1 cellular context compared by ENCODE assay signal in the genomic region with DNA sequence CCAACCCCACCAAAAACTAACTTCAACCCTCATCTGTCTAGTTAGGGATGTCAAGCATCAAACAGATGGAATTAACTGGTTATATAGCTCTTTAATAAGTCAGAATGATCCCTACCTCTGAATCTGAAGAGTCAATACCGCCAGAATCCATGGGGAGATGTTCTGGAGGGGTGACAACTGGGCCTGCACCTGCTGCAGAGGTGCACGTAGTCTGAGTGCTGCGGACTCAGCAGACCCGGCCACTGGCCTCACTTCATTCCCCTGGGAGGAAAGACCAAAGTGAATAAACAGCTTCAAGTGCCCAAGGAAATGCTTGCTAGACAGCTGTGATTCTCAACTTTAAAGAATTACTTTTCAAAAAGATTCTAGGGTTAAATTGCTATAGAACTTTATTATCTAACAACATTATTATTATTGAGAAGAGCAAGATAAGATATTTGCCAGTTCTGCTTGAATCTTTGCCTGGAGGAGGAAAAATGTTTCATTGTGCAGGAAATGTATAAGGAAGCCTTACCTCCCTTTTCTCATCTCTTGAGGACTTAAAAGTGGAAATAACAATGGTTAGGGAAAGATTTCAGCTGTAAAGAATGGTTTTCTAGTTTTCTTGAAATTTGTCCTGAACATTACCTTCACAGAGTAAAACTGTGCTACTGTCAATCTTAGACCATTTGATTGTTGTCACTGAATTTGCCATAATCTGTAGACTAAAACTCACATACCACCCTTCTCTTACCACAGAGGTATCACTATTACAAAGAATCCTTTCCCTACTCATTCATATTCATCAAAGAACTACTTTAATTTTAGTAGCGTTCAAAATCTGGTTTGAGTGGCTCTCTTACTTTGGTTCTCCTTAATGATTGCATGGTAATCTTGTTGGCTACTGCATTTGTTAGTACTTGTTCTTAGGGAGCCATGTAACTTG.
TF ChIP-seq lines count a peak whose summit lies in the region.

No MANE protein-coding gene starts in this region.

TF ChIP-seq in HepG2, 621 proteins besides CTCF, POLR2A, EP300 and RAD21 (continued from another document):
- TF ChIP-seq, protein P1, sequence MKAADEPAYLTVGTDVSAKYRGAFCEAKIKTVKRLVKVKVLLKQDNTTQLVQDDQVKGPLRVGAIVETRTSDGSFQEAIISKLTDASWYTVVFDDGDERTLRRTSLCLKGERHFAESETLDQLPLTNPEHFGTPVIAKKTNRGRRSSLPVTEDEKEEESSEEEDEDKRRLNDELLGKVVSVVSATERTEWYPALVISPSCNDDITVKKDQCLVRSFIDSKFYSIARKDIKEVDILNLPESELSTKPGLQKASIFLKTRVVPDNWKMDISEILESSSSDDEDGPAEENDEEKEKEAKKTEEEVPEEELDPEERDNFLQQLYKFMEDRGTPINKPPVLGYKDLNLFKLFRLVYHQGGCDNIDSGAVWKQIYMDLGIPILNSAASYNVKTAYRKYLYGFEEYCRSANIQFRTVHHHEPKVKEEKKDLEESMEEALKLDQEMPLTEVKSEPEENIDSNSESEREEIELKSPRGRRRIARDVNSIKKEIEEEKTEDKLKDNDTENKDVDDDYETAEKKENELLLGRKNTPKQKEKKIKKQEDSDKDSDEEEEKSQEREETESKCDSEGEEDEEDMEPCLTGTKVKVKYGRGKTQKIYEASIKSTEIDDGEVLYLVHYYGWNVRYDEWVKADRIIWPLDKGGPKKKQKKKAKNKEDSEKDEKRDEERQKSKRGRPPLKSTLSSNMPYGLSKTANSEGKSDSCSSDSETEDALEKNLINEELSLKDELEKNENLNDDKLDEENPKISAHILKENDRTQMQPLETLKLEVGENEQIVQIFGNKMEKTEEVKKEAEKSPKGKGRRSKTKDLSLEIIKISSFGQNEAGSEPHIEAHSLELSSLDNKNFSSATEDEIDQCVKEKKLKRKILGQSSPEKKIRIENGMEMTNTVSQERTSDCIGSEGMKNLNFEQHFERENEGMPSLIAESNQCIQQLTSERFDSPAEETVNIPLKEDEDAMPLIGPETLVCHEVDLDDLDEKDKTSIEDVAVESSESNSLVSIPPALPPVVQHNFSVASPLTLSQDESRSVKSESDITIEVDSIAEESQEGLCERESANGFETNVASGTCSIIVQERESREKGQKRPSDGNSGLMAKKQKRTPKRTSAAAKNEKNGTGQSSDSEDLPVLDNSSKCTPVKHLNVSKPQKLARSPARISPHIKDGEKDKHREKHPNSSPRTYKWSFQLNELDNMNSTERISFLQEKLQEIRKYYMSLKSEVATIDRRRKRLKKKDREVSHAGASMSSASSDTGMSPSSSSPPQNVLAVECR (CRISPR knock-in tag; IDR thresholded peaks at IDR 0.05; ENCODE audit: borderline replicate concordance): no peak
- 0 out of 2 replicates have a peak, but pooled peaks have one; percentile 41 for TF ChIP-seq POLR2G (IDR thresholded peaks at IDR 0.05; ENCODE audit: low read depth, low read length)
- no peak for TF ChIP-seq FOSL2 (CRISPR knock-in tag; IDR thresholded peaks at IDR 0.05)
- TF ChIP-seq ZNF780A (CRISPR knock-in tag; IDR thresholded peaks at IDR 0.05): no peak
- peak; percentile 79 for TF ChIP-seq AGO2 (optimal IDR thresholded peaks at IDR 0.05; ENCODE audit: low read depth, low read length)
- no peak for TF ChIP-seq ZNF614 (CRISPR knock-in tag; IDR thresholded peaks at IDR 0.05; ENCODE audit: borderline replicate concordance)
- TF ChIP-seq MXD4 (CRISPR knock-in tag; IDR thresholded peaks at IDR 0.05): no peak
- TF ChIP-seq SUZ12 (IDR thresholded peaks at IDR 0.05; ENCODE audit: low read depth, low read length): no peak
- 0 out of 2 replicates have a peak, but pooled peaks have one; percentile 37 for TF ChIP-seq ZC3H4 (CRISPR knock-in tag; IDR thresholded peaks at IDR 0.05; ENCODE audit: borderline replicate concordance)
- TF ChIP-seq RBFOX2 (IDR thresholded peaks at IDR 0.05; ENCODE audit: low read depth, low read length): peak; percentile 96
- no peak for TF ChIP-seq MEF2D (CRISPR knock-in tag; IDR thresholded peaks at IDR 0.05)
- TF ChIP-seq ZNF879 (CRISPR knock-in tag; IDR thresholded peaks at IDR 0.05): no peak
- TF ChIP-seq, protein P2, sequence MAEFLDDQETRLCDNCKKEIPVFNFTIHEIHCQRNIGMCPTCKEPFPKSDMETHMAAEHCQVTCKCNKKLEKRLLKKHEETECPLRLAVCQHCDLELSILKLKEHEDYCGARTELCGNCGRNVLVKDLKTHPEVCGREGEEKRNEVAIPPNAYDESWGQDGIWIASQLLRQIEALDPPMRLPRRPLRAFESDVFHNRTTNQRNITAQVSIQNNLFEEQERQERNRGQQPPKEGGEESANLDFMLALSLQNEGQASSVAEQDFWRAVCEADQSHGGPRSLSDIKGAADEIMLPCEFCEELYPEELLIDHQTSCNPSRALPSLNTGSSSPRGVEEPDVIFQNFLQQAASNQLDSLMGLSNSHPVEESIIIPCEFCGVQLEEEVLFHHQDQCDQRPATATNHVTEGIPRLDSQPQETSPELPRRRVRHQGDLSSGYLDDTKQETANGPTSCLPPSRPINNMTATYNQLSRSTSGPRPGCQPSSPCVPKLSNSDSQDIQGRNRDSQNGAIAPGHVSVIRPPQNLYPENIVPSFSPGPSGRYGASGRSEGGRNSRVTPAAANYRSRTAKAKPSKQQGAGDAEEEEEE (CRISPR knock-in tag; IDR thresholded peaks at IDR 0.05; ENCODE audit: borderline replicate concordance): no peak
- TF ChIP-seq ZNF30 (CRISPR knock-in tag; IDR thresholded peaks at IDR 0.05): no peak
- TF ChIP-seq BORCS8-MEF2B (CRISPR knock-in tag; IDR thresholded peaks at IDR 0.05): no peak
- no peak for TF ChIP-seq ZNF737 (CRISPR knock-in tag; IDR thresholded peaks at IDR 0.05; ENCODE audit: borderline replicate concordance)
- TF ChIP-seq, protein P3, sequence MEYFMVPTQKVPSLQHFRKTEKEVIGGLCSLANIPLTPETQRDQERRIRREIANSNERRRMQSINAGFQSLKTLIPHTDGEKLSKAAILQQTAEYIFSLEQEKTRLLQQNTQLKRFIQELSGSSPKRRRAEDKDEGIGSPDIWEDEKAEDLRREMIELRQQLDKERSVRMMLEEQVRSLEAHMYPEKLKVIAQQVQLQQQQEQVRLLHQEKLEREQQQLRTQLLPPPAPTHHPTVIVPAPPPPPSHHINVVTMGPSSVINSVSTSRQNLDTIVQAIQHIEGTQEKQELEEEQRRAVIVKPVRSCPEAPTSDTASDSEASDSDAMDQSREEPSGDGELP (IDR thresholded peaks at IDR 0.05; ENCODE audit: borderline replicate concordance, low read depth): no peak
- no peak for TF ChIP-seq PITX1 (CRISPR knock-in tag; IDR thresholded peaks at IDR 0.05)
- peak; percentile 92 for TF ChIP-seq SRSF4 (IDR thresholded peaks at IDR 0.05; ENCODE audit: low read depth, low read length, poor library complexity, severe bottlenecking)
- TF ChIP-seq GATAD1 (CRISPR knock-in tag; IDR thresholded peaks at IDR 0.05): no peak
- TF ChIP-seq TBX3 (IDR thresholded peaks at IDR 0.05; ENCODE audit: borderline replicate concordance): no peak
- TF ChIP-seq, protein P4, sequence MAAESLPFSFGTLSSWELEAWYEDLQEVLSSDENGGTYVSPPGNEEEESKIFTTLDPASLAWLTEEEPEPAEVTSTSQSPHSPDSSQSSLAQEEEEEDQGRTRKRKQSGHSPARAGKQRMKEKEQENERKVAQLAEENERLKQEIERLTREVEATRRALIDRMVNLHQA (CRISPR knock-in tag; IDR thresholded peaks at IDR 0.05): no peak
- no peak for TF ChIP-seq ZNF510 (CRISPR knock-in tag; IDR thresholded peaks at IDR 0.05; ENCODE audit: low read depth)
- no peak for TF ChIP-seq ZSCAN21 (CRISPR knock-in tag; IDR thresholded peaks at IDR 0.05; ENCODE audit: borderline replicate concordance)
- TF ChIP-seq, protein P5, sequence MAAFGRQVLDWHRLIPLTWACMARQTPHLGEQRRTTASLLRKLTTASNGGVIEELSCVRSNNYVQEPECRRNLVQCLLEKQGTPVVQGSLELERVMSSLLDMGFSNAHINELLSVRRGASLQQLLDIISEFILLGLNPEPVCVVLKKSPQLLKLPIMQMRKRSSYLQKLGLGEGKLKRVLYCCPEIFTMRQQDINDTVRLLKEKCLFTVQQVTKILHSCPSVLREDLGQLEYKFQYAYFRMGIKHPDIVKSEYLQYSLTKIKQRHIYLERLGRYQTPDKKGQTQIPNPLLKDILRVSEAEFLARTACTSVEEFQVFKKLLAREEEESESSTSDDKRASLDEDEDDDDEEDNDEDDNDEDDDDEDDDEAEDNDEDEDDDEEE (CRISPR knock-in tag; IDR thresholded peaks at IDR 0.05): no peak
- TF ChIP-seq, protein P6, sequence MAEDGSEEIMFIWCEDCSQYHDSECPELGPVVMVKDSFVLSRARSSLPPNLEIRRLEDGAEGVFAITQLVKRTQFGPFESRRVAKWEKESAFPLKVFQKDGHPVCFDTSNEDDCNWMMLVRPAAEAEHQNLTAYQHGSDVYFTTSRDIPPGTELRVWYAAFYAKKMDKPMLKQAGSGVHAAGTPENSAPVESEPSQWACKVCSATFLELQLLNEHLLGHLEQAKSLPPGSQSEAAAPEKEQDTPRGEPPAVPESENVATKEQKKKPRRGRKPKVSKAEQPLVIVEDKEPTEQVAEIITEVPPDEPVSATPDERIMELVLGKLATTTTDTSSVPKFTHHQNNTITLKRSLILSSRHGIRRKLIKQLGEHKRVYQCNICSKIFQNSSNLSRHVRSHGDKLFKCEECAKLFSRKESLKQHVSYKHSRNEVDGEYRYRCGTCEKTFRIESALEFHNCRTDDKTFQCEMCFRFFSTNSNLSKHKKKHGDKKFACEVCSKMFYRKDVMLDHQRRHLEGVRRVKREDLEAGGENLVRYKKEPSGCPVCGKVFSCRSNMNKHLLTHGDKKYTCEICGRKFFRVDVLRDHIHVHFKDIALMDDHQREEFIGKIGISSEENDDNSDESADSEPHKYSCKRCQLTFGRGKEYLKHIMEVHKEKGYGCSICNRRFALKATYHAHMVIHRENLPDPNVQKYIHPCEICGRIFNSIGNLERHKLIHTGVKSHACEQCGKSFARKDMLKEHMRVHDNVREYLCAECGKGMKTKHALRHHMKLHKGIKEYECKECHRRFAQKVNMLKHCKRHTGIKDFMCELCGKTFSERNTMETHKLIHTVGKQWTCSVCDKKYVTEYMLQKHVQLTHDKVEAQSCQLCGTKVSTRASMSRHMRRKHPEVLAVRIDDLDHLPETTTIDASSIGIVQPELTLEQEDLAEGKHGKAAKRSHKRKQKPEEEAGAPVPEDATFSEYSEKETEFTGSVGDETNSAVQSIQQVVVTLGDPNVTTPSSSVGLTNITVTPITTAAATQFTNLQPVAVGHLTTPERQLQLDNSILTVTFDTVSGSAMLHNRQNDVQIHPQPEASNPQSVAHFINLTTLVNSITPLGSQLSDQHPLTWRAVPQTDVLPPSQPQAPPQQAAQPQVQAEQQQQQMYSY (CRISPR knock-in tag; IDR thresholded peaks at IDR 0.05): no peak
- no peak for TF ChIP-seq ZC3H13 (CRISPR knock-in tag; IDR thresholded peaks at IDR 0.05)
- TF ChIP-seq, protein P7, sequence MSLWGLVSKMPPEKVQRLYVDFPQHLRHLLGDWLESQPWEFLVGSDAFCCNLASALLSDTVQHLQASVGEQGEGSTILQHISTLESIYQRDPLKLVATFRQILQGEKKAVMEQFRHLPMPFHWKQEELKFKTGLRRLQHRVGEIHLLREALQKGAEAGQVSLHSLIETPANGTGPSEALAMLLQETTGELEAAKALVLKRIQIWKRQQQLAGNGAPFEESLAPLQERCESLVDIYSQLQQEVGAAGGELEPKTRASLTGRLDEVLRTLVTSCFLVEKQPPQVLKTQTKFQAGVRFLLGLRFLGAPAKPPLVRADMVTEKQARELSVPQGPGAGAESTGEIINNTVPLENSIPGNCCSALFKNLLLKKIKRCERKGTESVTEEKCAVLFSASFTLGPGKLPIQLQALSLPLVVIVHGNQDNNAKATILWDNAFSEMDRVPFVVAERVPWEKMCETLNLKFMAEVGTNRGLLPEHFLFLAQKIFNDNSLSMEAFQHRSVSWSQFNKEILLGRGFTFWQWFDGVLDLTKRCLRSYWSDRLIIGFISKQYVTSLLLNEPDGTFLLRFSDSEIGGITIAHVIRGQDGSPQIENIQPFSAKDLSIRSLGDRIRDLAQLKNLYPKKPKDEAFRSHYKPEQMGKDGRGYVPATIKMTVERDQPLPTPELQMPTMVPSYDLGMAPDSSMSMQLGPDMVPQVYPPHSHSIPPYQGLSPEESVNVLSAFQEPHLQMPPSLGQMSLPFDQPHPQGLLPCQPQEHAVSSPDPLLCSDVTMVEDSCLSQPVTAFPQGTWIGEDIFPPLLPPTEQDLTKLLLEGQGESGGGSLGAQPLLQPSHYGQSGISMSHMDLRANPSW (CRISPR knock-in tag; IDR thresholded peaks at IDR 0.05; ENCODE audit: borderline replicate concordance): no peak
- no peak for TF ChIP-seq THYN1 (CRISPR knock-in tag; IDR thresholded peaks at IDR 0.05; ENCODE audit: borderline replicate concordance, low read depth)
- no peak for TF ChIP-seq SOX13 (IDR thresholded peaks at IDR 0.05)
- 0 out of 4 replicates have a peak, but pooled peaks of 1 of the 2 experiments have one; percentile 17 for TF ChIP-seq SOX13 (CRISPR knock-in tag; conservative IDR thresholded peaks at IDR 0.05 in 1 of 2, IDR thresholded peaks at IDR 0.05 in 1 of 2)
- no peak for TF ChIP-seq ZNF530 (CRISPR knock-in tag; IDR thresholded peaks at IDR 0.05; ENCODE audit: low read depth)
- TF ChIP-seq ZNF296 (CRISPR knock-in tag; conservative IDR thresholded peaks at IDR 0.05): no peak
- peak; percentile 78 for TF ChIP-seq RBM22 (optimal IDR thresholded peaks at IDR 0.05; ENCODE audit: low read length)
- no peak for TF ChIP-seq KMT2B (CRISPR knock-in tag; IDR thresholded peaks at IDR 0.05)
- no peak for TF ChIP-seq PHF8 (CRISPR knock-in tag; IDR thresholded peaks at IDR 0.05)
- TF ChIP-seq, protein P8, sequence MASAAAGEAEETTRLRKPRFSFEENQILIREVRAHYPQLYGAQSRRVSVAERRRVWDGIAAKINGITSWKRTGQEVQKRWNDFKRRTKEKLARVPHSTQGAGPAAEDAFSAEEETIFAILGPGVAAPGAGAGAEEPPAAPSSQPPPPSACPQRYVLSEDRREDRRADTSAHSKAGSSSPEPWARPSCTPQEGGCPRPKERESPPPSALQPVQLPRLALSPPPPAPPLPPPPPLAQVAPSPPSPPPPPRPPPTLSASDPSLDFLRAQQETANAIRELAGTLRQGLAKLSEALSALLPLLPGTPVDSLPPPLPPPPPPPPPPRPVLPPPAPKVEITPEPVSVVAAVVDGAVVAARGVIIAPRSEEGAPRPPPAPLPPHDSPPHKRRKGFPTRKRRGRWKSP (CRISPR knock-in tag; IDR thresholded peaks at IDR 0.05): no peak
- no peak for TF ChIP-seq HNRNPUL1 (IDR thresholded peaks at IDR 0.05; ENCODE audit: low read depth, low read length)
- TF ChIP-seq ETV5 (CRISPR knock-in tag; IDR thresholded peaks at IDR 0.05; ENCODE audit: borderline replicate concordance): no peak
- no peak for TF ChIP-seq ZNF749 (CRISPR knock-in tag; IDR thresholded peaks at IDR 0.05; ENCODE audit: borderline replicate concordance)
TF ChIP-seq in HepG2: peak in this region for 10.
